In the genomic region with DNA sequence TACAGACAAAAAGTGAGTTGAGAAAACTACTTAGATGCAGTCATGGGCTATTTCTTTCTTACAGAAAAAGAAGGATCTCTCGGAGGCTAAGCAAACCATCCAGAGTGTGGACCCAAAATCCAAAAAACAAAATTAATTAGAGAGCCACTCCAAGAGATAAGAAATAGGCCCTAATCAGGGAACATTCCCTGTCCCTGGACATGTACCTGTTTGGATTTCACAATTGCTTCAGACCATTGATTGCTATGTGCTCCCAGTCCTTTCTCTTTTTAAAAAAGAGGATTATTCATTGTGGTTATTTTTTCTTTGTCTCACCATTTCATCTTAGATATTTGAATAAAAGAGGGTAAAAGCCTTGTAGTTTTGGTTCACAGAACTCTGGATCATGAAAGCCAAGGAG, we compare ENCODE assay signal across 11 cellular contexts.
"Had no signal": no experiment of that assay in that cellular context is flagged by ENCODE, and none has a peak within 500 bp of the region (broad histone marks: within the 10 kb centered on the region; RNA-seq: fewer than 3 reads in every experiment).

No MANE protein-coding gene starts in this region.

- FAIRE-seq: H1, H54 had no signal

- H3K4me2 ChIP-seq: GM23338 had no signal

- H2AFZ ChIP-seq: GM23248, GM23338 had no signal

- H3K4me3 ChIP-seq: GM23248, GM23338, HAP-1 had no signal

- DNase-seq: GM23248, GOT3, H7, H9, HCEC 1CT, HFFc6 had no signal

- H3K9ac ChIP-seq: GM23248 had no signal

- H3K27ac ChIP-seq: GM23248 had no signal

- H3K4me1 ChIP-seq: HAP-1 had no signal

- H3K9me3 ChIP-seq: HAP-1 had no signal

- ATAC-seq: GM23338, HCT116 had no signal

- H3K36me3 ChIP-seq: HAP-1 had no signal
